9 cellular contexts compared by ENCODE assay signal in the genomic region with DNA sequence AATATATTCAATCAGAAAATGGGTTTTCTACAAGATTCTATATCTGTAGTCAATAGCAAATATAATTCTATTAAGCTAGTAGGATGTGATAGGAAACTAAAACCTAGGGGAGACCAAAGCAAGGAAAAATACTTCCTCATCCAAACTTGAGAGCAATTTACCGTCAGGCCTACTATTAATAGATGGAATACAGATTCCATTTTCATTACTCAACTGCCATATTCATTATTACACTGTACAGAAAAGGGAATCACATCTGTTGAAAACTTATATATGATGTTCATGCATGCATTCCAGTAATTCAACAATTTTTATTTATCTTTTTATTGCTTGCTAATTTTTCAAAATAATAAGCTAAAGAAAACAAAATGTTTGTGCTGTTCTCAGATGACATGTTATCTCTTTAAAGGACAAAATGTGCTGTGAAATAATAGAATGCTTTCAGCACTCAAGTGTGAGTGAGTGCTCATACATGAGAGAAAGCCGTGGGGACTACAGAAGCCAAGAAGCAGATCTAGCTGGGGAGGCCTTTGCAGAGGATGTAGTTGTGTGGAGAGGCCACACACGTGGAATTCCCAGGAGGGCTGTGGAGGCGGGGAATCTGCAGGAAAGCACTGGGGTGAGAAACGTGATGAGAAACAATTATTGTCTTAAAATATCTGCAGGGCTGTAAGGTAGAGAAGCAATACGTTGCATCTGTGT.
DNase-seq lines count a peak whose midpoint lies in the region; ATAC-seq, FAIRE-seq and TF ChIP-seq lines count a peak whose summit lies in the region.
"Had no signal": no experiment of that assay in that cellular context is flagged by ENCODE, and none has a peak within 500 bp of the region (broad histone marks: within the 10 kb centered on the region; RNA-seq: fewer than 3 reads in every experiment).

No MANE protein-coding gene starts in this region.

- no peaks in the 10 kb centered on the region for H3K27me3 ChIP-seq in astrocyte (ENCODE audit: insufficient read depth, low read length)
- no peaks in the 10 kb centered on the region for H3K27me3 ChIP-seq in suprapubic skin

- H3K4me3 ChIP-seq in astrocyte (ENCODE audit: insufficient read depth, low read depth, low read length) (no peak overlapping the region), suprapubic skin (no peak overlapping the region)

- H3K4me1 ChIP-seq in astrocyte (ENCODE audit: insufficient read depth, low read length), result peaks cover 74% of the 10 kb centered on the region
- peaks cover 96% of the 10 kb centered on the region for H3K4me1 ChIP-seq in suprapubic skin

- no peak overlapping the region for H2AFZ ChIP-seq in astrocyte (ENCODE audit: low read depth, low read length)

- H3K4me1 Mint-ChIP-seq in HFFc6 (ENCODE audit: low read depth) (peaks cover 99% of the 10 kb centered on the region), astrocyte (ENCODE audit: low read depth, unreplicated experiment) (peaks cover 66% of the 10 kb centered on the region)
- H3K4me1 Mint-ChIP-seq in effector memory CD8-positive, alpha-beta T cell (ENCODE audit: low read depth in 2 of 2), result peaks cover 0 to 9% of the 10 kb centered on the region in 2 donors

- H3K36me3 Mint-ChIP-seq in HFFc6 (ENCODE audit: low read depth), result peaks cover 17% of the 10 kb centered on the region
- peaks cover 3% of the 10 kb centered on the region for H3K36me3 Mint-ChIP-seq in astrocyte (ENCODE audit: low read depth, unreplicated experiment)
- H3K36me3 Mint-ChIP-seq in effector memory CD8-positive, alpha-beta T cell (ENCODE audit: insufficient read depth), result peaks cover 3% of the 10 kb centered on the region

- H3K4me2 ChIP-seq in astrocyte (ENCODE audit: low read length), result peak overlapping the region; percentile 53

- H3K4me3 Mint-ChIP-seq in HFFc6 (peak overlapping the region; percentile 69), astrocyte (ENCODE audit: unreplicated experiment) (no peak overlapping the region)
- H3K4me3 Mint-ChIP-seq in effector memory CD8-positive, alpha-beta T cell, result no peak overlapping the region

- peaks cover under 1% of the 10 kb centered on the region; the same call in 1 of the 2 replicates for H3K27me3 Mint-ChIP-seq in HFFc6 (ENCODE audit: insufficient read depth)
- no peaks in the 10 kb centered on the region for H3K27me3 Mint-ChIP-seq in astrocyte (ENCODE audit: low read depth, unreplicated experiment)
- peaks cover 28 to 52% of the 10 kb centered on the region in 2 donors for H3K27me3 Mint-ChIP-seq in effector memory CD8-positive, alpha-beta T cell

- H3K9me3 Mint-ChIP-seq in HFFc6 (no peaks in the 10 kb centered on the region), astrocyte (ENCODE audit: unreplicated experiment) (no peaks in the 10 kb centered on the region)
- no peaks in the 10 kb centered on the region for H3K9me3 Mint-ChIP-seq in effector memory CD8-positive, alpha-beta T cell

- no peak for ATAC-seq in GM21423 (IDR thresholded peaks at IDR 0.05; ENCODE audit: unreplicated experiment)
- ATAC-seq in effector memory CD8-positive, alpha-beta T cell (replicated peaks), result no peak

- TF ChIP-seq EP300 in suprapubic skin (IDR thresholded peaks at IDR 0.05), result peak; percentile 31

- H3K27ac Mint-ChIP-seq in HFFc6 (peak overlapping the region; percentile 98), astrocyte (ENCODE audit: unreplicated experiment) (peak overlapping the region; percentile 58)
- no peak overlapping the region for H3K27ac Mint-ChIP-seq in effector memory CD8-positive, alpha-beta T cell

- peak overlapping the region; percentile 92 for H3K9ac ChIP-seq in astrocyte (ENCODE audit: low read length)

- DNase-seq in HFFc6 (peak; percentile 39), astrocyte (ENCODE audit: low read depth) (peak; percentile 67), iris pigment epithelial cell (ENCODE audit: low read depth) (peak; percentile 56), suprapubic skin (ENCODE audit: low spot score in 2 of 2) (peak in 1 of 2 donors; percentile 57), OCI-M2 (lab: John Stamatoyannopoulos, UW; ENCODE audit: unreplicated experiment) (no peak), hippocampal formation (lab: John Stamatoyannopoulos, UW) (no peak)
- no peak for DNase-seq in effector memory CD8-positive, alpha-beta T cell

- TF ChIP-seq CTCF in HFFc6 (IDR thresholded peaks at IDR 0.05) (no peak), astrocyte (IDR thresholded peaks at IDR 0.05; ENCODE audit: insufficient read depth, low read depth, low read length) (no peak), suprapubic skin (IDR thresholded peaks at IDR 0.05) (no peak)

- H3K79me2 ChIP-seq in astrocyte (ENCODE audit: insufficient read depth, low read length), result peaks cover 39% of the 10 kb centered on the region

- WGBS in suprapubic skin, result 23% methylated on average over 6 of the region's 6 CpGs

- peak; percentile 5 for FAIRE-seq in astrocyte (lab: Jason Lieb, UNC)
- FAIRE-seq: G401.6 had no signal

- H3K9me3 ChIP-seq in astrocyte (ENCODE audit: insufficient read depth, low read depth, low read length) (no peaks in the 10 kb centered on the region), suprapubic skin (no peaks in the 10 kb centered on the region)

- H4K20me1 ChIP-seq in astrocyte (ENCODE audit: insufficient read depth, low read length), result no peaks in the 10 kb centered on the region

- no peak for TF ChIP-seq POLR2A in suprapubic skin (IDR thresholded peaks at IDR 0.05)

- H3K36me3 ChIP-seq in astrocyte (ENCODE audit: insufficient read depth, low read length), result no peaks in the 10 kb centered on the region
- H3K36me3 ChIP-seq in suprapubic skin, result no peaks in the 10 kb centered on the region

- H3K27ac ChIP-seq in astrocyte (ENCODE audit: low read depth, low read length) (peak overlapping the region; percentile 100), suprapubic skin (peak overlapping the region; percentile 91)

Comparison
In these comparisons a context has a peak if more than half of its experiments do, and no peak if none do; other contexts are left out.
1. DNase-seq: peak in HFFc6 (single experiment), astrocyte (single experiment) and iris pigment epithelial cell (single experiment); none in OCI-M2 (single experiment), effector memory CD8-positive, alpha-beta T cell (0 of 3) and hippocampal formation (0 of 2).
2. H3K27ac Mint-ChIP-seq: peak in HFFc6 (single experiment) and astrocyte (single experiment); none in effector memory CD8-positive, alpha-beta T cell (0 of 2).